Comparison of ENCODE assay signal across 17 cellular contexts in genomic region chr5:76660360-76660759, GRCh38. TPM values are rescaled to one million over a fixed set of nuclear protein-coding genes. Genes with fewer than 3 reads are reported as not detected.
"Had no signal": no experiment of that assay in that cellular context is flagged by ENCODE, and none has a peak within 500 bp of the region (broad histone marks: within the 10 kb centered on the region; RNA-seq: fewer than 3 reads in every experiment).

No MANE protein-coding gene starts in this region.

- H3K4me1 Mint-ChIP-seq: activated naive CD8-positive, alpha-beta T cell treated with anti-CD3 and anti-CD28 coated beads, Interleukin-2, amount 10 ng/mL, durations not matched to agents 7 days and 5 days; naive B cell had no signal

- H3K27ac Mint-ChIP-seq: activated CD4-positive, alpha-beta memory T cell treated with anti-CD3 and anti-CD28 coated beads, Interleukin-2, amount 10 ng/mL, durations not matched to agents 7 days and 5 days; activated naive CD8-positive, alpha-beta T cell treated with anti-CD3 and anti-CD28 coated beads, Interleukin-2, amount 10 ng/mL, durations not matched to agents 7 days and 5 days; activated T-cell treated with anti-CD3 and anti-CD28 coated beads, Interleukin-2, amount 50 U/mL, for 72 hours; naive B cell; stimulated activated naive CD8-positive, alpha-beta T cell treated with anti-CD3 and anti-CD28 coated beads, Interleukin-15, Interleukin-2, amounts not matched to agents 100 ng/mL and 50 ng/mL, for 24 hours had no signal

- H3K36me3 ChIP-seq: ascending aorta had no signal

- ATAC-seq: activated T-cell treated with anti-CD3 and anti-CD28 coated beads, Interleukin-2, amount 50 U/mL, for 72 hours; heart left ventricle; right cardiac atrium had no signal

- H3K4me1 ChIP-seq: ascending aorta, upper lobe of left lung had no signal

- H3K4me3 Mint-ChIP-seq: activated CD4-positive, alpha-beta memory T cell treated with anti-CD3 and anti-CD28 coated beads, Interleukin-2, amount 10 ng/mL, durations not matched to agents 7 days and 5 days; activated naive CD8-positive, alpha-beta T cell treated with anti-CD3 and anti-CD28 coated beads, Interleukin-2, amount 10 ng/mL, durations not matched to agents 7 days and 5 days; activated T-cell treated with anti-CD3 and anti-CD28 coated beads, Interleukin-2, amount 50 U/mL, for 72 hours; naive B cell; stimulated activated naive CD8-positive, alpha-beta T cell treated with anti-CD3 and anti-CD28 coated beads, Interleukin-15, Interleukin-2, amounts not matched to agents 100 ng/mL and 50 ng/mL, for 24 hours had no signal

- H3K27me3 ChIP-seq: ascending aorta, heart left ventricle, neutrophil, upper lobe of left lung had no signal

- H3K9me3 Mint-ChIP-seq: activated CD4-positive, alpha-beta memory T cell treated with anti-CD3 and anti-CD28 coated beads, Interleukin-2, amount 10 ng/mL, durations not matched to agents 7 days and 5 days; activated naive CD8-positive, alpha-beta T cell treated with anti-CD3 and anti-CD28 coated beads, Interleukin-2, amount 10 ng/mL, durations not matched to agents 7 days and 5 days; activated T-cell treated with anti-CD3 and anti-CD28 coated beads, Interleukin-2, amount 50 U/mL, for 72 hours; naive B cell; stimulated activated naive CD8-positive, alpha-beta T cell treated with anti-CD3 and anti-CD28 coated beads, Interleukin-15, Interleukin-2, amounts not matched to agents 100 ng/mL and 50 ng/mL, for 24 hours had no signal

- H3K27ac ChIP-seq: ascending aorta, neutrophil, upper lobe of left lung had no signal

- H3K9me3 ChIP-seq: ascending aorta, heart left ventricle, neutrophil, upper lobe of left lung had no signal

- H3K4me3 ChIP-seq: ascending aorta, heart left ventricle, upper lobe of left lung had no signal

- DNase-seq: activated CD4-positive, alpha-beta memory T cell treated with anti-CD3 and anti-CD28 coated beads, Interleukin-2, amount 10 ng/mL, durations not matched to agents 7 days and 5 days; activated CD4-positive, alpha-beta T cell treated with anti-CD3 and anti-CD28 coated beads for 1 hour; activated gamma-delta T cell treated with Interleukin-2 at 50 U/mL for 16 hours; activated naive CD8-positive, alpha-beta T cell treated with anti-CD3 and anti-CD28 coated beads, Interleukin-2, amount 10 ng/mL, durations not matched to agents 7 days and 5 days; activated T-cell treated with anti-CD3 and anti-CD28 coated beads, Interleukin-2, amount 50 U/mL, for 72 hours; erythroblast; foreskin melanocyte; heart left ventricle; naive B cell; posterior cingulate gyrus; right cardiac atrium; upper lobe of left lung had no signal

RNA-seq across cellular contexts. Expression of gene F2RL2, which starts 37.2 kb away (rescaled TPM):
- total RNA-seq: activated CD4-positive, alpha-beta memory T cell treated with anti-CD3 and anti-CD28 coated beads, Interleukin-2, amount 10 ng/mL, durations not matched to agents 7 days and 5 days; activated naive CD8-positive, alpha-beta T cell treated with anti-CD3 and anti-CD28 coated beads, Interleukin-2, amount 10 ng/mL, durations not matched to agents 7 days and 5 days; activated T-cell treated with anti-CD3 and anti-CD28 coated beads, Interleukin-2, amount 50 U/mL, for 72 hours; ascending aorta; lung microvascular endothelial cell; T-helper 2 cell treated with Interferon-gamma antibody and Interleukin-4, amounts not matched to agents 100 ng/mL and 5 ng/mL, for 36 hours had no signal
